ENCODE assay signal across 8 cellular contexts in the genomic region with DNA sequence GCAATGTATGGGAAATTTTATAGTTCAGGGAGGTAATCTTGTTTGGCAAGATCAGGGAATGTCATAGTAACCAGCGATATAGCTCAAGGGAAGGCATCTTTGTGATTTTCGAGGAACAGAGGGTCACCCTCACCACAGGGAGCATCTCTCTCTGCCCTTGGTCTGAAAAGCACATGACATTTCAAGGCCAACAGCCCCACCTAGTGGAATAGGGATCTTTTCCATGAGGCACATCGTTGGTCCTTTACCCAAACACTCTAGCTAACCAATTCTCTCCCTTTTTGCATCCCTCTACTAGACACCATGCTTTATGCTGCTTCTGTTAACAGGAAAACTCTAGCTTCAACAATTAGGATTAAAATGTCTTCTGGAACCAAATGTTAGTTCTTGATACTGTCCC.
DNase-seq lines count a peak whose midpoint lies in the region; ATAC-seq and TF ChIP-seq lines count a peak whose summit lies in the region.

No MANE protein-coding gene starts in this region.

- peak; percentile 4 for DNase-seq in activated CD8-positive, alpha-beta memory T cell treated with anti-CD3 and anti-CD28 coated beads, Interleukin-2, amount 50 U/mL, for 1 hour (ENCODE audit: extremely low read depth)
- DNase-seq in activated CD8-positive, alpha-beta memory T cell treated with anti-CD3 and anti-CD28 coated beads for 24 hours: no peak
- DNase-seq in GM23338 (ENCODE audit: low spot score): peak; percentile 84
- peak; percentile 48 for DNase-seq in NCI-H1092 (lab: John Stamatoyannopoulos, UW)
- peak; percentile 15 to 31 for DNase-seq in activated T-cell treated with anti-CD3 and anti-CD28 coated beads, Interleukin-2, amount 50 U/mL, for 72 hours
- peak; percentile 51 for DNase-seq in left lobe of liver (ENCODE audit: low spot score)
- DNase-seq in NCI-H510A treated with DMSO at 0.1 percent for 48 hours (lab: John Stamatoyannopoulos, UW): no peak
- DNase-seq in NCI-H2107 (lab: John Stamatoyannopoulos, UW): no peak

- H3K27me3 Mint-ChIP-seq in GM23338 (ENCODE audit: insufficient read depth, low read depth, poor library complexity): peaks cover 4% of the 10 kb centered on the region
- no peaks in the 10 kb centered on the region for H3K27me3 Mint-ChIP-seq in activated T-cell treated with anti-CD3 and anti-CD28 coated beads, Interleukin-2, amount 50 U/mL, for 72 hours (ENCODE audit: low read depth)

- no peak overlapping the region for H2AFZ ChIP-seq in GM23338

- H3K4me2 ChIP-seq in GM23338: no peak overlapping the region

- H3K36me3 ChIP-seq in GM23338 (ENCODE audit: insufficient read depth): no peaks in the 10 kb centered on the region

- peaks cover 48% of the 10 kb centered on the region for H3K36me3 Mint-ChIP-seq in GM23338 (ENCODE audit: low read depth)
- peaks cover 3 to 8% of the 10 kb centered on the region in 2 donors for H3K36me3 Mint-ChIP-seq in activated T-cell treated with anti-CD3 and anti-CD28 coated beads, Interleukin-2, amount 50 U/mL, for 72 hours (ENCODE audit: insufficient read depth in 2 of 2)

- H4K20me1 ChIP-seq in GM23338 (replicated peaks; ENCODE audit: insufficient read depth): no peaks in the 10 kb centered on the region

- peak; percentile 46; the same call in 2 of the 3 replicates for ATAC-seq in GM23338
- ATAC-seq in activated T-cell treated with anti-CD3 and anti-CD28 coated beads, Interleukin-2, amount 50 U/mL, for 72 hours (replicated peaks in 1 of 2): no peak
- peak; percentile 93 for ATAC-seq in left lobe of liver

- no peaks in the 10 kb centered on the region for H3K79me2 ChIP-seq in GM23338 (replicated peaks; ENCODE audit: insufficient read depth)

- no peaks in the 10 kb centered on the region for H3F3A ChIP-seq in GM23338 (replicated peaks; ENCODE audit: low read depth)

- no peak overlapping the region for H3K27ac ChIP-seq in GM23338 (ENCODE audit: low read depth)

- H3K9me2 ChIP-seq in GM23338 (ENCODE audit: insufficient read depth): no peaks in the 10 kb centered on the region

- H3K4me1 Mint-ChIP-seq in GM23338: no peaks in the 10 kb centered on the region
- H3K4me1 Mint-ChIP-seq in activated T-cell treated with anti-CD3 and anti-CD28 coated beads, Interleukin-2, amount 50 U/mL, for 72 hours (ENCODE audit: low read depth): no peaks in the 10 kb centered on the region

- H3K4me1 ChIP-seq in GM23338 (ENCODE audit: insufficient read depth): no peaks in the 10 kb centered on the region

- peaks cover 61% of the 10 kb centered on the region for H3K9me3 Mint-ChIP-seq in GM23338
- peaks cover 12 to 13% of the 10 kb centered on the region in 2 donors for H3K9me3 Mint-ChIP-seq in activated T-cell treated with anti-CD3 and anti-CD28 coated beads, Interleukin-2, amount 50 U/mL, for 72 hours

- no peak overlapping the region for H3K27ac Mint-ChIP-seq in GM23338
- H3K27ac Mint-ChIP-seq in activated T-cell treated with anti-CD3 and anti-CD28 coated beads, Interleukin-2, amount 50 U/mL, for 72 hours: no peak overlapping the region

- H3K27me3 ChIP-seq in GM23338 (ENCODE audit: insufficient read depth): no peaks in the 10 kb centered on the region

- no peak overlapping the region for H3K4me3 ChIP-seq in GM23338

- TF ChIP-seq CTCF in GM23338 (conservative IDR thresholded peaks at IDR 0.05; ENCODE audit: low read depth in 2 of 2): peak; percentile 60 to 85

- no peak overlapping the region for H3K4me3 Mint-ChIP-seq in GM23338
- no peak overlapping the region for H3K4me3 Mint-ChIP-seq in activated T-cell treated with anti-CD3 and anti-CD28 coated beads, Interleukin-2, amount 50 U/mL, for 72 hours

TF ChIP-seq in GM23338, 12 proteins besides CTCF, POLR2A, EP300 and RAD21 (continues in another document):
- TF ChIP-seq, protein P1, sequence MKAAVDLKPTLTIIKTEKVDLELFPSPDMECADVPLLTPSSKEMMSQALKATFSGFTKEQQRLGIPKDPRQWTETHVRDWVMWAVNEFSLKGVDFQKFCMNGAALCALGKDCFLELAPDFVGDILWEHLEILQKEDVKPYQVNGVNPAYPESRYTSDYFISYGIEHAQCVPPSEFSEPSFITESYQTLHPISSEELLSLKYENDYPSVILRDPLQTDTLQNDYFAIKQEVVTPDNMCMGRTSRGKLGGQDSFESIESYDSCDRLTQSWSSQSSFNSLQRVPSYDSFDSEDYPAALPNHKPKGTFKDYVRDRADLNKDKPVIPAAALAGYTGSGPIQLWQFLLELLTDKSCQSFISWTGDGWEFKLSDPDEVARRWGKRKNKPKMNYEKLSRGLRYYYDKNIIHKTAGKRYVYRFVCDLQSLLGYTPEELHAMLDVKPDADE (IDR thresholded peaks at IDR 0.05): no peak
- TF ChIP-seq ZNF114 (CRISPR knock-in tag; IDR thresholded peaks at IDR 0.05) (no peak), CREB1 (CRISPR knock-in tag; IDR thresholded peaks at IDR 0.05; ENCODE audit: low read depth) (no peak), NANOG (IDR thresholded peaks at IDR 0.05; ENCODE audit: borderline replicate concordance) (no peak)
- TF ChIP-seq, protein P2, sequence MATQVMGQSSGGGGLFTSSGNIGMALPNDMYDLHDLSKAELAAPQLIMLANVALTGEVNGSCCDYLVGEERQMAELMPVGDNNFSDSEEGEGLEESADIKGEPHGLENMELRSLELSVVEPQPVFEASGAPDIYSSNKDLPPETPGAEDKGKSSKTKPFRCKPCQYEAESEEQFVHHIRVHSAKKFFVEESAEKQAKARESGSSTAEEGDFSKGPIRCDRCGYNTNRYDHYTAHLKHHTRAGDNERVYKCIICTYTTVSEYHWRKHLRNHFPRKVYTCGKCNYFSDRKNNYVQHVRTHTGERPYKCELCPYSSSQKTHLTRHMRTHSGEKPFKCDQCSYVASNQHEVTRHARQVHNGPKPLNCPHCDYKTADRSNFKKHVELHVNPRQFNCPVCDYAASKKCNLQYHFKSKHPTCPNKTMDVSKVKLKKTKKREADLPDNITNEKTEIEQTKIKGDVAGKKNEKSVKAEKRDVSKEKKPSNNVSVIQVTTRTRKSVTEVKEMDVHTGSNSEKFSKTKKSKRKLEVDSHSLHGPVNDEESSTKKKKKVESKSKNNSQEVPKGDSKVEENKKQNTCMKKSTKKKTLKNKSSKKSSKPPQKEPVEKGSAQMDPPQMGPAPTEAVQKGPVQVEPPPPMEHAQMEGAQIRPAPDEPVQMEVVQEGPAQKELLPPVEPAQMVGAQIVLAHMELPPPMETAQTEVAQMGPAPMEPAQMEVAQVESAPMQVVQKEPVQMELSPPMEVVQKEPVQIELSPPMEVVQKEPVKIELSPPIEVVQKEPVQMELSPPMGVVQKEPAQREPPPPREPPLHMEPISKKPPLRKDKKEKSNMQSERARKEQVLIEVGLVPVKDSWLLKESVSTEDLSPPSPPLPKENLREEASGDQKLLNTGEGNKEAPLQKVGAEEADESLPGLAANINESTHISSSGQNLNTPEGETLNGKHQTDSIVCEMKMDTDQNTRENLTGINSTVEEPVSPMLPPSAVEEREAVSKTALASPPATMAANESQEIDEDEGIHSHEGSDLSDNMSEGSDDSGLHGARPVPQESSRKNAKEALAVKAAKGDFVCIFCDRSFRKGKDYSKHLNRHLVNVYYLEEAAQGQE (IDR thresholded peaks at IDR 0.05; ENCODE audit: unreplicated experiment): no peak

Comparison
In these comparisons a context has a peak if more than half of its experiments do, and no peak if none do; other contexts are left out.
1. DNase-seq: peak in activated CD8-positive, alpha-beta memory T cell treated with anti-CD3 and anti-CD28 coated beads, Interleukin-2, amount 50 U/mL, for 1 hour (single experiment), GM23338 (single experiment), NCI-H1092 (single experiment), activated T-cell treated with anti-CD3 and anti-CD28 coated beads, Interleukin-2, amount 50 U/mL, for 72 hours (2 of 2) and left lobe of liver (single experiment); none in activated CD8-positive, alpha-beta memory T cell treated with anti-CD3 and anti-CD28 coated beads for 24 hours (single experiment), NCI-H510A treated with DMSO at 0.1 percent for 48 hours (single experiment) and NCI-H2107 (single experiment).
2. ATAC-seq: peak in GM23338 (single experiment) and left lobe of liver (single experiment); none in activated T-cell treated with anti-CD3 and anti-CD28 coated beads, Interleukin-2, amount 50 U/mL, for 72 hours (0 of 2).